9 cellular contexts compared by ENCODE assay signal in the genomic region with DNA sequence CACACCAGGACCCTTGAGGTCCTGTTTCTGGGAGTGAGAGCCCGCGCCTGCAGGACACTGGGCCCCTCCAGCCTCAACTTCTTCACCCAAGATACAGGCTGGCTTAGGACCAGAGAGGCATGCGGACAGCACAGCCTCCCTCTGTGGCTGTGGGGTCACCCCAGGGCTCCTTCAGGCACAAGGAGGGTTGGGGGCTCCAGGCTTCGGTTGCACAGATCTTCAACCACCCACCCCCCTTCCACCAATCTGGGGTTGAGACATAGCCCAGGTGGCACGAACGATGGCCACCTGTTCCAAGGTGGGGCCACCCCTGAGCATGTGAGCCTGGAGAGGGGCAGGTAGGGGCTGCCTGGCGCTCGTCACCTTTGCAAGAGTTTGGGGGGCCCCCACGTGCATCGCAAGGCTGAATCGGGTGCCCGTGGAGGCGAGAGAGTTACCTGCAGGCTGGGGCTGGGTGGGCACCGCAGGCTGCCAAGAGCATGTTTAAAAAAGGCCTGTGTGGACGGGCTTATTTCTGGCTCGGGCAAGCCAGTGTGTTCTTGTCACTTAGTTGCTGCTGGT. TPM values are rescaled to one million over a fixed set of nuclear protein-coding genes. Genes with fewer than 3 reads are reported as not detected.
DNase-seq lines count a peak whose midpoint lies in the region; ATAC-seq and TF ChIP-seq lines count a peak whose summit lies in the region.
"Had no signal": no experiment of that assay in that cellular context is flagged by ENCODE, and none has a peak within 500 bp of the region (broad histone marks: within the 10 kb centered on the region; RNA-seq: fewer than 3 reads in every experiment).

No MANE protein-coding gene starts in this region.

- intact Hi-C loops in psoas muscle (cut with DNase I) = no loop called here

- no peaks in the 10 kb centered on the region; the same call in 1 of the 2 replicates for H3K4me1 ChIP-seq in ES-I3 (ENCODE audit: insufficient read depth, low read length)
- H3K4me1 ChIP-seq in SJCRH30 = peaks cover 16% of the 10 kb centered on the region
- peaks cover 50% of the 10 kb centered on the region for H3K4me1 ChIP-seq in psoas muscle

- peak overlapping the region; percentile 64 for H3K9ac ChIP-seq in ES-I3 (ENCODE audit: low read depth, low read length)

- TF ChIP-seq CTCF in fibroblast of mammary gland (conservative IDR thresholded peaks at IDR 0.05; ENCODE audit: control insufficient read depth, insufficient read depth, low read depth, low read length) (no peak), psoas muscle (IDR thresholded peaks at IDR 0.05) (no peak)

- ATAC-seq in psoas muscle = no peak

- H3K4me3 ChIP-seq in SJCRH30 (peak overlapping the region; percentile 70), fibroblast of mammary gland (ENCODE audit: control insufficient read depth, low read depth, low read length) (peak overlapping the region; percentile 71), psoas muscle (peak overlapping the region; percentile 96)

- H3K27me3 ChIP-seq in SJCRH30 (no peaks in the 10 kb centered on the region), psoas muscle (ENCODE audit: insufficient read depth in 3 of 3, low read length in 2 of 3) (no peaks in the 10 kb centered on the region)

- H3K27ac ChIP-seq in SJCRH30 (no peak overlapping the region), psoas muscle (peak overlapping the region; percentile 80)

- WGBS in psoas muscle, 3 donors = 37 to 45% (median 38%) methylated on average over 16 of the region's 16 CpGs

- DNase-seq in SJCRH30 (no peak), fibroblast of mammary gland (ENCODE audit: low read depth) (no peak), psoas muscle (no peak), NCI-H1436 (lab: John Stamatoyannopoulos, UW) (no peak), NCI-H1092 treated with DMSO at 0.1 percent for 48 hours (lab: John Stamatoyannopoulos, UW) (no peak), NCI-H1694 treated with DMSO at 0.1 percent for 48 hours (lab: John Stamatoyannopoulos, UW) (no peak)
- no peak for DNase-seq in activated CD4-positive, CD25-positive, alpha-beta regulatory T cell (lab: John Stamatoyannopoulos, UW)
- DNase-seq: NCI-H524 had no signal

- H3K9me3 ChIP-seq in ES-I3 (ENCODE audit: control insufficient read depth, insufficient read depth, low read length) (no peaks in the 10 kb centered on the region), SJCRH30 (replicated peaks) (no peaks in the 10 kb centered on the region), psoas muscle (no peaks in the 10 kb centered on the region)

- H3K36me3 ChIP-seq in ES-I3 (ENCODE audit: insufficient read depth, low read length) (no peaks in the 10 kb centered on the region), SJCRH30 (peaks cover 2% of the 10 kb centered on the region; the same call in 1 of the 2 replicates), psoas muscle (ENCODE audit: insufficient read depth in 1 of 2, low read depth in 1 of 2) (peaks cover 0 to 4% of the 10 kb centered on the region in 2 donors)

RNA-seq across cellular contexts. Expression of a gene that starts 1.2 kb away (rescaled TPM):
- 13.6 and 16.4 TPM in 2 replicates for total RNA-seq in SJCRH30 (2014; rRNA removed; shearing (Covaris generic))
- total RNA-seq in psoas muscle = 10 to 100 TPM; 15.8 to 23.7 (median 22.2) TPM
- 10 to 100 TPM in 2 of 3 donors, 1 to 10 TPM in 1; 9.7 to 11.8 (median 10.8) TPM for polyA plus RNA-seq in psoas muscle

RNA-seq across cellular contexts. Expression of a gene that starts 15.7 kb away (rescaled TPM):
- 23.6 and 28.3 TPM in 2 replicates for total RNA-seq in SJCRH30 (2014; rRNA removed; shearing (Covaris generic))
- total RNA-seq in psoas muscle = 10 to 100 TPM; 20.5 to 34.1 (median 24.9) TPM
- 10 to 100 TPM; 20.8 to 32.4 (median 31.6) TPM for polyA plus RNA-seq in psoas muscle

RNA-seq across cellular contexts. Expression of a gene that starts 16.9 kb away (rescaled TPM):
- 624 and 627 TPM in 2 replicates for total RNA-seq in SJCRH30 (2014; rRNA removed; shearing (Covaris generic))
- 10 to 100 TPM; 32.2 to 55.7 (median 49.0) TPM for total RNA-seq in psoas muscle
- polyA plus RNA-seq in psoas muscle = 100 to 1,000 TPM in 1 of 3 donors, 10 to 100 TPM in 2; 44.1 to 161 (median 57.8) TPM

RNA-seq across cellular contexts. Expression of a gene that starts 18.1 kb away (rescaled TPM):
- total RNA-seq in SJCRH30 (2014; rRNA removed; shearing (Covaris generic)) = not detected in 2 replicates
- total RNA-seq in psoas muscle = under 1 TPM in 2 of 4 donors, not detected in 2; 0.17 to 0.38 TPM
- under 1 TPM; 0.09 to 0.32 (median 0.12) TPM for polyA plus RNA-seq in psoas muscle

RNA-seq across cellular contexts. Expression of a gene that starts 52.7 kb away (rescaled TPM):
- total RNA-seq in SJCRH30 (2014; rRNA removed; shearing (Covaris generic)) = 30.0 and 39.3 TPM in 2 replicates
- 10 to 100 TPM; 12.2 to 19.5 (median 15.0) TPM for total RNA-seq in psoas muscle
- 10 to 100 TPM; 10.5 to 21.5 (median 15.3) TPM for polyA plus RNA-seq in psoas muscle

Comparison
In these comparisons a context has a peak if more than half of its experiments do, and no peak if none do; other contexts are left out.
1. RNA of a gene that starts 16.9 kb away (total RNA-seq): 624 to 627 TPM in SJCRH30; 32.2 to 55.7 TPM in psoas muscle; every median in the first group is over 10 times any median in the second.
2. Peak in every context shown above with its lines, with median percentiles within 50 percentile points of each other: H3K4me3 ChIP-seq.